Comparison of ENCODE assay signal across 24 cellular contexts in the genomic region with DNA sequence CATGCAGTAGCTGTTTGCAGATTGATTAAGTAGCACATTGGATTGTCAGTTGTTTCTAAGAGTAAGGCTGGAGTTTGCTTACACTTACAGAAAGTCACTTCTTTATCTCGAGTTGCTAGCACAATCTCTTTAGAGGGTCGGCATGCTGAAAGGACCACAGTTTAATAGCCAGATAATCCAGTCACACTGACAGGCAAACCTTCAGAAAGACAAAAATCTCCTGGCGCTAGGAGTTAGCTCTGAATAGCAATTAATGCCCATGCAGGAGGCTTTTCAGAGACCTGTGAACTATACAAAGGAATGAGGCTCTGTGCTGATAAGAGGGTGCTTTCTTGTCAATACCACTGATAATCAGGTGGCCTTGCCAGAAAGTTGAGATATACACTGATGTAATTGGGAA.
DNase-seq lines count a peak whose midpoint lies in the region; ATAC-seq, FAIRE-seq and TF ChIP-seq lines count a peak whose summit lies in the region.
"Had no signal": no experiment of that assay in that cellular context is flagged by ENCODE, and none has a peak within 500 bp of the region (broad histone marks: within the 10 kb centered on the region; RNA-seq: fewer than 3 reads in every experiment).

No MANE protein-coding gene starts in this region.

- H3K4ac ChIP-seq in H1 (replicated peaks; ENCODE audit: insufficient read length, low read depth, low read length), result no peak overlapping the region

- no peak for ATAC-seq in HG02571 (IDR thresholded peaks at IDR 0.05; ENCODE audit: unreplicated experiment)
- ATAC-seq: GM12878, GM23338 had no signal

- no peak overlapping the region for H3K27ac Mint-ChIP-seq in neural progenitor cell
- H3K27ac Mint-ChIP-seq: B cell; CD14-positive monocyte; CD4-positive, alpha-beta T cell; CD8-positive, alpha-beta memory T cell; GM23338; HFFc6 had no signal

- H3K4me1 Mint-ChIP-seq in neural progenitor cell, result peaks cover 27% of the 10 kb centered on the region
- H3K4me1 Mint-ChIP-seq: B cell; CD14-positive monocyte; CD8-positive, alpha-beta memory T cell; GM23338 had no signal

- H3K56ac ChIP-seq in H1 (replicated peaks; ENCODE audit: insufficient read length, low read depth, low read length), result no peak overlapping the region

- H3K36me3 ChIP-seq in HUES48 (ENCODE audit: control insufficient read depth, insufficient read depth, low read length) (no peaks in the 10 kb centered on the region), H1 (ENCODE audit: control insufficient read depth in 2 of 4, insufficient read depth in 4 of 4, low read length in 3 of 4) (no peaks in the 10 kb centered on the region), neural progenitor cell (no peaks in the 10 kb centered on the region)
- H3K36me3 ChIP-seq: BLaER1, HAP-1 had no signal

- H3K79me2 ChIP-seq in H1 (ENCODE audit: control insufficient read depth in 1 of 2, insufficient read depth in 2 of 2, low read length in 2 of 2) (no peaks in the 10 kb centered on the region), neural progenitor cell (ENCODE audit: low read depth) (no peaks in the 10 kb centered on the region)

- TF ChIP-seq EP300 in H1 (IDR thresholded peaks at IDR 0.05; ENCODE audit: borderline replicate concordance in 1 of 2, low read depth in 2 of 2, low read length in 2 of 2), result no peak

- no peak overlapping the region for H3K18ac ChIP-seq in H1 (ENCODE audit: extremely low read depth, low read length)

- H3K23me2 ChIP-seq in H1 (ENCODE audit: low read depth, low read length), result no peaks in the 10 kb centered on the region

- peaks cover 32% of the 10 kb centered on the region for H3F3A ChIP-seq in neural progenitor cell (ENCODE audit: low read depth)

- H3K27ac ChIP-seq in HUES48 (ENCODE audit: low read depth, low read length) (peak overlapping the region; percentile 66), H1 (ENCODE audit: low read depth, low read length) (no peak overlapping the region), neural progenitor cell (peak overlapping the region; percentile 78)
- H3K27ac ChIP-seq: 22Rv1, BLaER1 had no signal

- POLR2A ChIA-PET in H1 (lab: Charles Lee; ENCODE audit: partially characterized antibody), result no interaction called here

- 65% methylated on average over 3 of the region's 3 CpGs; no CpG with 5 or more reads in 1 of the 2 experiments for WGBS in H1 (ENCODE audit: extremely low coverage in 1 of 2, insufficient coverage in 1 of 2, insufficient read length in 1 of 2, insufficient replicate concordance in 2 of 2, low coverage in 1 of 2, low lambda C conversion rate in 2 of 2, missing lambda C conversion rate in 1 of 2), 2 experiments

- no peak overlapping the region for H2BK15ac ChIP-seq in H1 (ENCODE audit: low read length)

- no peak overlapping the region for H2BK20ac ChIP-seq in H1 (ENCODE audit: low read length)

- CTCF ChIA-PET in H1 (lab: Charles Lee; ENCODE audit: partially characterized antibody), result interaction anchor here (0.6 kb wide), 1 partner anchor 1818 kb away, joined by 3 read pairs; no protein-coding TSS in a partner anchor

- H4K91ac ChIP-seq in H1 (replicated peaks; ENCODE audit: insufficient read length, low read length), result no peak overlapping the region

- H4K20me1 ChIP-seq in H1 (replicated peaks in 1 of 2; ENCODE audit: control insufficient read depth in 1 of 2, insufficient read depth in 2 of 2, low read length in 2 of 2), result no peaks in the 10 kb centered on the region
- no peaks in the 10 kb centered on the region for H4K20me1 ChIP-seq in neural progenitor cell (ENCODE audit: low read depth)
- H4K20me1 ChIP-seq: BLaER1 had no signal

- no peak for TF ChIP-seq POLR2A in H1 (IDR thresholded peaks at IDR 0.05; ENCODE audit: control extremely low read depth in 1 of 2, low read depth in 2 of 2, low read length in 2 of 2)

- H3K4me1 ChIP-seq in HUES48 (ENCODE audit: control insufficient read depth, insufficient read depth, low read length) (no peaks in the 10 kb centered on the region), H1 (replicated peaks in 1 of 4; ENCODE audit: control insufficient read depth in 3 of 4, insufficient read depth in 4 of 4, low read length in 3 of 4) (peaks cover 0 to 5% (median 1%) of the 10 kb centered on the region in 4 experiments; a peak in 2 of 7 replicates), neural progenitor cell (peaks cover 27% of the 10 kb centered on the region)
- H3K4me1 ChIP-seq: BLaER1, HAP-1 had no signal

- H3K79me1 ChIP-seq in H1 (ENCODE audit: low read depth, low read length), result no peaks in the 10 kb centered on the region

- no peak overlapping the region for H3K4me2 ChIP-seq in H1 (ENCODE audit: insufficient read depth in 1 of 2, low read depth in 2 of 2, low read length in 2 of 2)
- H3K4me2 ChIP-seq in neural progenitor cell, result peak overlapping the region; percentile 28
- H3K4me2 ChIP-seq: BLaER1, GM23338 had no signal

- H3K4me3 Mint-ChIP-seq in neural progenitor cell, result no peak overlapping the region
- H3K4me3 Mint-ChIP-seq: B cell; CD14-positive monocyte; CD4-positive, alpha-beta T cell; CD8-positive, alpha-beta memory T cell; GM23338; HFFc6 had no signal

- DNase-seq in H1 (ENCODE audit: low read depth in 1 of 2, low spot score in 2 of 2), result no peak
- peak; percentile 83 for DNase-seq in neural progenitor cell (ENCODE audit: low spot score)
- no peak for DNase-seq in C1 segment of cervical spinal cord (lab: John Stamatoyannopoulos, UW)
- DNase-seq in dedifferentiated amniotic fluid mesenchymal stem cell (ENCODE audit: extremely low spot score), result no peak
- DNase-seq: CD4-positive, alpha-beta T cell; CD8-positive, alpha-beta memory T cell; DMS 273 treated with DMSO at 0.1 percent for 48 hours; DMS79; EL; GDM1; HFFc6 had no signal

- TF ChIP-seq CTCF in H1 (IDR thresholded peaks at IDR 0.05; ENCODE audit: control extremely low read depth in 1 of 3, insufficient read depth in 1 of 3, low read depth in 1 of 3, low read length in 3 of 3), result no peak
- TF ChIP-seq CTCF in neural progenitor cell (IDR thresholded peaks at IDR 0.05), result no peak

- H3K9me3 Mint-ChIP-seq in neural progenitor cell, result peaks cover 14% of the 10 kb centered on the region

- no peak overlapping the region for H2BK12ac ChIP-seq in H1 (ENCODE audit: low read depth, low read length)

- H3K27me3 Mint-ChIP-seq in neural progenitor cell (ENCODE audit: insufficient read depth, low read depth), result peaks cover 7% of the 10 kb centered on the region
- H3K27me3 Mint-ChIP-seq: B cell; CD4-positive, alpha-beta T cell; CD8-positive, alpha-beta memory T cell had no signal

- no peak for TF ChIP-seq RAD21 in H1 (IDR thresholded peaks at IDR 0.05 in 1 of 2, conservative IDR thresholded peaks at IDR 0.05 in 1 of 2; ENCODE audit: low read depth in 2 of 2, low read length in 2 of 2)

- no peak overlapping the region for H4K5ac ChIP-seq in H1 (ENCODE audit: insufficient read length, low read depth, low read length)

- H3K36me3 Mint-ChIP-seq in neural progenitor cell, result peaks cover 2% of the 10 kb centered on the region
- H3K36me3 Mint-ChIP-seq: CD14-positive monocyte; CD8-positive, alpha-beta memory T cell had no signal

- H2BK5ac ChIP-seq in H1 (ENCODE audit: low read depth, low read length), result no peak overlapping the region

- no peak overlapping the region for H3K14ac ChIP-seq in H1 (ENCODE audit: insufficient read length)

- peak; percentile 36 for FAIRE-seq in H1 (lab: Jason Lieb, UNC)
- FAIRE-seq: A204.1, D721Med, GM12878, GM19239, H54 had no signal

- H3K4me3 ChIP-seq in HUES48 (ENCODE audit: low read depth, low read length) (no peak overlapping the region), H1 (ENCODE audit: extremely low read depth in 1 of 4, insufficient read depth in 2 of 4, low read depth in 3 of 4, low read length in 4 of 4) (no peak overlapping the region), neural progenitor cell (no peak overlapping the region)
- H3K4me3 ChIP-seq: BLaER1, GM12878, GM23338, HAP-1 had no signal

- no peak overlapping the region for H2AK5ac ChIP-seq in H1 (ENCODE audit: low read depth, low read length)

- H2AFZ ChIP-seq in H1 (ENCODE audit: low read length) (no peak overlapping the region), neural progenitor cell (replicated peaks) (no peak overlapping the region)
- H2AFZ ChIP-seq: GM23338 had no signal

- H3K9ac ChIP-seq in HUES48 (ENCODE audit: low read depth, low read length) (no peak overlapping the region), H1 (replicated peaks in 1 of 4; ENCODE audit: extremely low read depth in 1 of 4, low read depth in 3 of 4, low read length in 3 of 4) (no peak overlapping the region), neural progenitor cell (no peak overlapping the region)
- H3K9ac ChIP-seq: BLaER1 had no signal

- H3K9me3 ChIP-seq in HUES48 (ENCODE audit: control insufficient read depth, insufficient read depth, low read length) (no peaks in the 10 kb centered on the region), H1 (ENCODE audit: insufficient read depth in 2 of 2, low read depth in 1 of 2, low read length in 1 of 2) (no peaks in the 10 kb centered on the region), neural progenitor cell (ENCODE audit: low read depth) (peaks cover 18% of the 10 kb centered on the region)
- H3K9me3 ChIP-seq: BLaER1, HAP-1 had no signal

- H2BK120ac ChIP-seq in H1 (replicated peaks; ENCODE audit: low read depth, low read length), result no peak overlapping the region

- H3K23ac ChIP-seq in H1 (ENCODE audit: insufficient read length), result no peak overlapping the region

- no peaks in the 10 kb centered on the region for H3K27me3 ChIP-seq in HUES48 (ENCODE audit: control insufficient read depth, insufficient read depth, low read length)
- H3K27me3 ChIP-seq in H1 (replicated peaks in 1 of 4; ENCODE audit: control insufficient read depth in 3 of 4, extremely low read depth in 1 of 4, insufficient read depth in 3 of 4, low read length in 3 of 4), result peaks cover 0 to 4% (median 0%) of the 10 kb centered on the region in 4 experiments; a peak in 1 of 7 replicates
- no peaks in the 10 kb centered on the region for H3K27me3 ChIP-seq in neural progenitor cell
- H3K27me3 ChIP-seq: BLaER1 had no signal

- H4K8ac ChIP-seq in H1 (ENCODE audit: extremely low read depth, insufficient read depth, low read length), result no peak overlapping the region

TF ChIP-seq in H1, 55 proteins besides CTCF, POLR2A, EP300 and RAD21 (continues in another document):
- TF ChIP-seq RFX5 (IDR thresholded peaks at IDR 0.05; ENCODE audit: borderline replicate concordance, low read depth, low read length) (no peak), TAF7 (optimal IDR thresholded peaks at IDR 0.05; ENCODE audit: borderline replicate concordance, low read depth, low read length) (no peak), SAP30 (IDR thresholded peaks at IDR 0.05; ENCODE audit: insufficient read depth, insufficient replicate concordance, low read length) (no peak), SIN3A (conservative IDR thresholded peaks at IDR 0.05 in 1 of 2, IDR thresholded peaks at IDR 0.05 in 1 of 2; ENCODE audit: low read depth in 1 of 2, low read length in 2 of 2) (no peak), TCF12 (IDR thresholded peaks at IDR 0.05; ENCODE audit: low read depth, low read length) (no peak), KDM1A (IDR thresholded peaks at IDR 0.05; ENCODE audit: borderline replicate concordance, low read length) (no peak)
